ENCODE assay signal across 1 cellular context in the genomic region with DNA sequence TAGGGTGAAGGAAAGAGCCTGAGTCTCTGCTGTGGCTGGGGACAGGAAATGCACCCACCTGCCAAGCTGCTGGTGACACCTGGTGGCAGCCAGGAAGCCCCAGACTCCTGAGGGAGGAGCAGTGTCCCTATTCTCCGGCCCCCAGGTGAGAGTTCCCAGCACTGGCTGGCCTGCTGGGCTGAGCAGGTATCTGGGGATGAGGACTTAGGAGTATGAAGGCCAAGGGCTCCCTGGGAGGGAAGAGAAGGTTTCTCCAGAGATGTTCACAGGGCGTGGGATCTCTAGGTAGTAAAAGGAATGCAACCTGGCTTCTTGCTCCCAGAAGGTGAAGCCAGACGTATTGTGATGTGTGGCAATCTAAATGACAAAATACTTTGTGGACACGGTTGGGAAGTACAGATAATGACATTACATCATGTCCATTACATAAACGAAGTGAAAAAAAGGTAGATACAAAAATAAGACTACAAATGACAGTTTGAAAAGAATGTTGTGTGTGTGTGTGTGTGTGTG.
TF ChIP-seq lines count a peak whose summit lies in the region.

No MANE protein-coding gene starts in this region.

TF ChIP-seq in HepG2, 621 proteins besides CTCF, POLR2A, EP300 and RAD21 (continued from another document):
- TF ChIP-seq ZNF646 (CRISPR knock-in tag; IDR thresholded peaks at IDR 0.05) (no peak), ZBTB20 (CRISPR knock-in tag; IDR thresholded peaks at IDR 0.05; ENCODE audit: borderline replicate concordance, low read depth) (no peak), AGO1 (IDR thresholded peaks at IDR 0.05; ENCODE audit: low read depth, low read length, poor library complexity, severe bottlenecking) (no peak), STAG1 (CRISPR knock-in tag; IDR thresholded peaks at IDR 0.05) (peak; percentile 87), DDIT3 (CRISPR knock-in tag; IDR thresholded peaks at IDR 0.05) (no peak), SAP130 (CRISPR knock-in tag; IDR thresholded peaks at IDR 0.05; ENCODE audit: low read depth) (no peak), FOXA3 (CRISPR knock-in tag; IDR thresholded peaks at IDR 0.05) (no peak; the same call in 1 of the 2 replicates), CBFB (CRISPR knock-in tag; IDR thresholded peaks at IDR 0.05) (0 out of 2 replicates have a peak, but pooled peaks have one; percentile 56), ZNF713 (CRISPR knock-in tag; IDR thresholded peaks at IDR 0.05) (no peak), JUN (CRISPR knock-in tag; IDR thresholded peaks at IDR 0.05) (no peak), BCL6 (CRISPR knock-in tag; IDR thresholded peaks at IDR 0.05) (no peak), TARDBP (CRISPR knock-in tag; IDR thresholded peaks at IDR 0.05) (no peak), ELF1 (CRISPR knock-in tag; IDR thresholded peaks at IDR 0.05) (peak; percentile 62; the same call in 1 of the 2 replicates), ZNF282 (IDR thresholded peaks at IDR 0.05; ENCODE audit: partially characterized antibody) (no peak), TFDP1 (CRISPR knock-in tag; IDR thresholded peaks at IDR 0.05; ENCODE audit: borderline replicate concordance) (no peak), SMAD3 (CRISPR knock-in tag; IDR thresholded peaks at IDR 0.05) (no peak), ZNF20 (CRISPR knock-in tag; IDR thresholded peaks at IDR 0.05) (no peak), CC2D1A (CRISPR knock-in tag; IDR thresholded peaks at IDR 0.05) (no peak), ERF (CRISPR knock-in tag; IDR thresholded peaks at IDR 0.05) (no peak), YEATS4 (CRISPR knock-in tag; IDR thresholded peaks at IDR 0.05; ENCODE audit: borderline replicate concordance) (no peak), ZNF260 (CRISPR knock-in tag; IDR thresholded peaks at IDR 0.05; ENCODE audit: borderline replicate concordance, low read depth) (no peak), ZNF740 (CRISPR knock-in tag; IDR thresholded peaks at IDR 0.05) (no peak), SRSF4 (IDR thresholded peaks at IDR 0.05; ENCODE audit: low read depth, low read length, poor library complexity, severe bottlenecking) (no peak), FIP1L1 (IDR thresholded peaks at IDR 0.05; ENCODE audit: borderline replicate concordance, insufficient read depth, low read depth, low read length) (no peak), MED1 (CRISPR knock-in tag; IDR thresholded peaks at IDR 0.05) (peak; percentile 29; the same call in 1 of the 2 replicates)
- TF ChIP-seq, protein P1, sequence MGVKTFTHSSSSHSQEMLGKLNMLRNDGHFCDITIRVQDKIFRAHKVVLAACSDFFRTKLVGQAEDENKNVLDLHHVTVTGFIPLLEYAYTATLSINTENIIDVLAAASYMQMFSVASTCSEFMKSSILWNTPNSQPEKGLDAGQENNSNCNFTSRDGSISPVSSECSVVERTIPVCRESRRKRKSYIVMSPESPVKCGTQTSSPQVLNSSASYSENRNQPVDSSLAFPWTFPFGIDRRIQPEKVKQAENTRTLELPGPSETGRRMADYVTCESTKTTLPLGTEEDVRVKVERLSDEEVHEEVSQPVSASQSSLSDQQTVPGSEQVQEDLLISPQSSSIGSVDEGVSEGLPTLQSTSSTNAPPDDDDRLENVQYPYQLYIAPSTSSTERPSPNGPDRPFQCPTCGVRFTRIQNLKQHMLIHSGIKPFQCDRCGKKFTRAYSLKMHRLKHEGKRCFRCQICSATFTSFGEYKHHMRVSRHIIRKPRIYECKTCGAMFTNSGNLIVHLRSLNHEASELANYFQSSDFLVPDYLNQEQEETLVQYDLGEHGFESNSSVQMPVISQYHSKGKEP (CRISPR knock-in tag; IDR thresholded peaks at IDR 0.05): 0 out of 2 replicates have a peak, but pooled peaks have one; percentile 37
- TF ChIP-seq, protein P2, sequence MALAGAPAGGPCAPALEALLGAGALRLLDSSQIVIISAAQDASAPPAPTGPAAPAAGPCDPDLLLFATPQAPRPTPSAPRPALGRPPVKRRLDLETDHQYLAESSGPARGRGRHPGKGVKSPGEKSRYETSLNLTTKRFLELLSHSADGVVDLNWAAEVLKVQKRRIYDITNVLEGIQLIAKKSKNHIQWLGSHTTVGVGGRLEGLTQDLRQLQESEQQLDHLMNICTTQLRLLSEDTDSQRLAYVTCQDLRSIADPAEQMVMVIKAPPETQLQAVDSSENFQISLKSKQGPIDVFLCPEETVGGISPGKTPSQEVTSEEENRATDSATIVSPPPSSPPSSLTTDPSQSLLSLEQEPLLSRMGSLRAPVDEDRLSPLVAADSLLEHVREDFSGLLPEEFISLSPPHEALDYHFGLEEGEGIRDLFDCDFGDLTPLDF (CRISPR knock-in tag; IDR thresholded peaks at IDR 0.05): no peak
